In the genomic region with DNA sequence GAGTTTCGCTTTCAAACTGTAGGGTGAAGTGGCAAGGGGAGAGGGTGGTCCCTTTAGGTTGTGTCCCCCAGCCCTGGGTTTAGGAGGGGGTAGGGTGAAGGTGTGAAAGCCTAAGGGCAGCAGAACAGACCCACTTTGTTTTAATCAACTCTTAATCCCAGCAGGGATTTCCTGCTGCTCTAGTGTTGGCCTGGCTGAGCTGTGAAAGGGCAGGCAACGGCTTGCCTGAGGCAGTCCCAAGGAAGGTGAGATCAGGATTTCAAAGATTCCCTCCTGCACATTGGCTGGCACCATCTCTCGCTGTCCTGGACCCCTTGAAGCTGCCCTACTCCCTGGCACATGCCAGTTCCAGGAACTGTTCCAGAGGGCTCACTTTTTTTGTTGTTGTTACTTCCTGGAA, we compare ENCODE assay signal across 24 cellular contexts.
"Had no signal": no experiment of that assay in that cellular context is flagged by ENCODE, and none has a peak within 500 bp of the region (broad histone marks: within the 10 kb centered on the region; RNA-seq: fewer than 3 reads in every experiment).

No MANE protein-coding gene starts in this region.

- H3K4me1 Mint-ChIP-seq: activated B cell treated with CpG ODN at 0.5 μM for 24 hours; activated CD4-positive, alpha-beta T cell treated with anti-CD3 and anti-CD28 coated beads for 36 hours; natural killer cell; stimulated activated naive B cell treated with anti-CD40 and anti-IgM and Interleukin-4, amounts not matched to agents 10 μg/mL and 1 μg/mL and 100 μg/mL, for 72 hours had no signal

- FAIRE-seq: endometrium, urothelium cell line had no signal

- H3K9me3 Mint-ChIP-seq: activated naive CD4-positive, alpha-beta T cell treated with anti-CD3 and anti-CD28 coated beads for 36 hours had no signal

- H3K4me1 ChIP-seq: heart right ventricle, left ventricle myocardium inferior, prostate gland, transverse colon had no signal

- H3K27ac Mint-ChIP-seq: activated B cell treated with CpG ODN at 0.5 μM for 24 hours; activated CD4-positive, alpha-beta T cell treated with anti-CD3 and anti-CD28 coated beads for 36 hours; activated naive CD4-positive, alpha-beta T cell treated with anti-CD3 and anti-CD28 coated beads for 36 hours; activated T-cell treated with anti-CD3 and anti-CD28 coated beads, Interleukin-2, amount 50 U/mL, for 72 hours; natural killer cell; stimulated activated naive B cell treated with anti-CD40 and anti-IgM and Interleukin-4, amounts not matched to agents 10 μg/mL and 1 μg/mL and 100 μg/mL, for 72 hours had no signal

- ATAC-seq: activated CD4-positive, alpha-beta T cell treated with anti-CD3 and anti-CD28 coated beads for 36 hours; activated T-cell treated with anti-CD3 and anti-CD28 coated beads, Interleukin-2, amount 50 U/mL, for 72 hours; heart right ventricle; natural killer cell; stimulated activated naive B cell treated with anti-CD40 and anti-IgM and Interleukin-4, amounts not matched to agents 10 μg/mL and 1 μg/mL and 100 μg/mL, for 72 hours had no signal

- H3K4me3 ChIP-seq: heart right ventricle, left ventricle myocardium inferior, ovary, prostate gland, transverse colon had no signal

- H3K4me3 Mint-ChIP-seq: activated B cell treated with CpG ODN at 0.5 μM for 24 hours; activated CD4-positive, alpha-beta T cell treated with anti-CD3 and anti-CD28 coated beads for 36 hours; activated naive CD4-positive, alpha-beta T cell treated with anti-CD3 and anti-CD28 coated beads for 36 hours; activated T-cell treated with anti-CD3 and anti-CD28 coated beads, Interleukin-2, amount 50 U/mL, for 72 hours; natural killer cell; stimulated activated naive B cell treated with anti-CD40 and anti-IgM and Interleukin-4, amounts not matched to agents 10 μg/mL and 1 μg/mL and 100 μg/mL, for 72 hours had no signal

- H3K36me3 Mint-ChIP-seq: stimulated activated naive B cell treated with anti-CD40 and anti-IgM and Interleukin-4, amounts not matched to agents 10 μg/mL and 1 μg/mL and 100 μg/mL, for 72 hours had no signal

- H3K27me3 Mint-ChIP-seq: activated B cell treated with CpG ODN at 0.5 μM for 24 hours had no signal

- H3K27me3 ChIP-seq: neutrophil, ovary, transverse colon had no signal

- DNase-seq: activated B cell treated with CpG ODN at 0.5 μM for 24 hours; activated CD4-positive, alpha-beta T cell treated with anti-CD3 and anti-CD28 coated beads for 36 hours; activated CD4-positive, alpha-beta T cell treated with anti-CD3 and anti-CD28 coated beads, Interleukin-2, amount 50 U/mL, for 48 hours; activated effector memory CD4-positive, alpha-beta T cell treated with Interleukin-2 at 50 U/mL for 16 hours; activated naive CD4-positive, alpha-beta T cell treated with anti-CD3 and anti-CD28 coated beads for 36 hours; activated T-cell treated with anti-CD3 and anti-CD28 coated beads, Interleukin-2, amount 50 U/mL, for 72 hours; amygdala; erythroblast; foreskin fibroblast; heart right ventricle; kidney glomerular epithelial cell; left ventricle myocardium inferior; midbrain; natural killer cell; ovary; stimulated activated CD4-positive, alpha-beta T cell treated with anti-CD3 and anti-CD28 coated beads, Interleukin-2, amount 100 ng/mL, for 48 hours; stimulated activated CD8-positive, alpha-beta memory T cell treated with anti-CD3 and anti-CD28 coated beads, Interleukin-4, amount 100 ng/mL, for 48 hours; stimulated activated naive B cell treated with anti-CD40 and anti-IgM and Interleukin-4, amounts not matched to agents 10 μg/mL and 1 μg/mL and 100 μg/mL, for 72 hours; T-helper 9 cell; transverse colon had no signal

- H3K27ac ChIP-seq: heart right ventricle, left ventricle myocardium inferior, neutrophil, ovary, prostate gland, transverse colon had no signal

- H3K9me3 ChIP-seq: neutrophil, ovary, prostate gland had no signal

- H3K36me3 ChIP-seq: heart right ventricle, left ventricle myocardium inferior, neutrophil, ovary, prostate gland, transverse colon had no signal
